ENCODE assay signal across 19 cellular contexts in genomic region chr4:8143392-8144140, GRCh38. TPM values are rescaled to one million over a fixed set of nuclear protein-coding genes. Genes with fewer than 3 reads are reported as not detected.
A peak's percentile ranks its signal among the peaks of the same experiment; 100 is the strongest.
DNase-seq lines count a peak whose midpoint lies in the region; ATAC-seq, FAIRE-seq and TF ChIP-seq lines count a peak whose summit lies in the region.
"Had no signal": no experiment of that assay in that cellular context is flagged by ENCODE, and none has a peak within 500 bp of the region (broad histone marks: within the 10 kb centered on the region; RNA-seq: fewer than 3 reads in every experiment).

No MANE protein-coding gene starts in this region.

- WGBS in psoas muscle, 3 donors, result 32 to 58% (median 41%) methylated on average over 11 of the region's 11 CpGs
- 83 to 91% (median 86%) methylated on average over 9 to 11 of the region's 11 CpGs for WGBS in stomach, 5 donors

- H3K36me3 ChIP-seq in H7 (replicated peaks; ENCODE audit: control insufficient read depth, insufficient read depth, low read length) (no peaks in the 10 kb centered on the region), kidney (ENCODE audit: control insufficient read depth in 1 of 2, insufficient read depth in 2 of 2, low read length in 2 of 2) (no peaks in the 10 kb centered on the region), psoas muscle (ENCODE audit: insufficient read depth in 1 of 2, low read depth in 1 of 2) (peaks cover 0 to 6% of the 10 kb centered on the region in 2 donors), stomach (no peaks in the 10 kb centered on the region)

- H3K27ac ChIP-seq in foreskin keratinocyte (no peak overlapping the region), kidney (ENCODE audit: low read depth in 2 of 2, low read length in 2 of 2) (no peak overlapping the region), psoas muscle (peak overlapping the region; percentile 88), stomach (no peak overlapping the region)
- H3K27ac ChIP-seq: C4-2B, GM23248 had no signal

- H3K4me1 ChIP-seq in foreskin keratinocyte (no peaks in the 10 kb centered on the region), kidney (ENCODE audit: control insufficient read depth in 1 of 2, insufficient read depth in 1 of 2, low read depth in 1 of 2, low read length in 2 of 2) (peaks cover 0 to 2% of the 10 kb centered on the region in 2 donors), psoas muscle (peaks cover 61% of the 10 kb centered on the region), stomach (peaks cover 0 to 41% (median 16%) of the 10 kb centered on the region in 4 donors)

- no peak for TF ChIP-seq POLR2A in stomach (IDR thresholded peaks at IDR 0.05)

- H3K27me3 ChIP-seq in H7 (ENCODE audit: control insufficient read depth, insufficient read depth, low read length), result no peaks in the 10 kb centered on the region; the same call in 1 of the 2 replicates
- peaks cover 37% of the 10 kb centered on the region for H3K27me3 ChIP-seq in foreskin keratinocyte
- H3K27me3 ChIP-seq in psoas muscle (ENCODE audit: insufficient read depth in 3 of 3, low read length in 2 of 3), result no peaks in the 10 kb centered on the region
- H3K27me3 ChIP-seq in stomach, result peaks cover 0 to 28% (median 9%) of the 10 kb centered on the region in 3 donors

- DNase-seq in H7 (peak; percentile 64), foreskin keratinocyte (no peak), kidney (peak; percentile 47), psoas muscle (peak in 1 of 2 donors; percentile 86), ureter (ENCODE audit: low spot score) (no peak), stomach (no peak), H4 (ENCODE audit: low spot score) (no peak)
- DNase-seq: DND-41, HFFc6, Karpas-422, NCI-H1436, NCI-H1930, NCI-H226, NCI-H82, SIG-M5 had no signal

- intact Hi-C loops in kidney (cut with DNase I), result no loop called here
- intact Hi-C loops in psoas muscle (cut with DNase I), result loop anchor here in 1 of 2 donors (2.0 kb wide), 1 partner anchor 19 kb away; no protein-coding TSS in a partner anchor
- intact Hi-C loops in stomach (cut with DNase I; ENCODE audit: low total_unique reads), result no loop called here

- H3K9ac ChIP-seq in kidney (ENCODE audit: low read length in 2 of 2), result no peak overlapping the region
- H3K9ac ChIP-seq: GM23248 had no signal

- TF ChIP-seq CTCF in foreskin keratinocyte (conservative IDR thresholded peaks at IDR 0.05), result no peak
- no peak for TF ChIP-seq CTCF in kidney (IDR thresholded peaks at IDR 0.05; ENCODE audit: borderline replicate concordance, extremely low read depth, insufficient read depth)
- TF ChIP-seq CTCF in psoas muscle (IDR thresholded peaks at IDR 0.05), result no peak
- TF ChIP-seq CTCF in stomach (IDR thresholded peaks at IDR 0.05), result no peak

- H3K4me3 ChIP-seq in H7 (ENCODE audit: insufficient read depth, low read depth, low read length), result no peak overlapping the region
- H3K4me3 ChIP-seq in kidney (ENCODE audit: low read length in 2 of 2), result no peak overlapping the region
- no peak overlapping the region for H3K4me3 ChIP-seq in psoas muscle
- no peak overlapping the region for H3K4me3 ChIP-seq in stomach
- H3K4me3 ChIP-seq: GM23248 had no signal

- no peaks in the 10 kb centered on the region for H3K9me3 ChIP-seq in kidney (ENCODE audit: control insufficient read depth in 1 of 2, low read length in 2 of 2)
- H3K9me3 ChIP-seq in psoas muscle, result no peaks in the 10 kb centered on the region
- H3K9me3 ChIP-seq in stomach, result no peaks in the 10 kb centered on the region

- no peak for TF ChIP-seq EP300 in stomach (IDR thresholded peaks at IDR 0.05)

- no peak for FAIRE-seq in kidney (lab: Jason Lieb, UNC)

- ATAC-seq in foreskin keratinocyte, result peak; percentile 8
- peak; percentile 57 to 70 (median 64) for ATAC-seq in psoas muscle
- ATAC-seq in GM18867 (IDR thresholded peaks at IDR 0.05; ENCODE audit: unreplicated experiment), result no peak

RNA-seq across cellular contexts. Expression of gene ABLIM2, which starts 15.0 kb away (rescaled TPM):
- total RNA-seq in H7 (2014; rRNA removed; shearing (Covaris generic)), result 1.6 and 1.9 TPM in 2 replicates
- total RNA-seq in foreskin keratinocyte, result 0.39 and 0.85 TPM in 2 replicates
- 0.33 and 0.49 TPM in 2 replicates for polyA plus RNA-seq in foreskin keratinocyte
- 23.3 TPM for total RNA-seq in kidney
- polyA plus RNA-seq in kidney (ENCODE audit: insufficient read depth, low read depth, low replicate concordance), result 9.5 TPM
- 100 to 1,000 TPM; 127 to 956 (median 461) TPM for total RNA-seq in psoas muscle
- polyA plus RNA-seq in psoas muscle, result 100 to 1,000 TPM in 2 of 3 donors, 10 to 100 TPM in 1; 82.2 to 295 (median 123) TPM
- total RNA-seq in ureter, result 8.5 TPM
- 10 to 100 TPM in 2 of 5 donors, 1 to 10 TPM in 3; 3.1 to 28.0 (median 9.4) TPM for total RNA-seq in stomach
- polyA plus RNA-seq in stomach, result 1 to 10 TPM; 2.3 to 5.8 (median 2.4) TPM
- total RNA-seq in H4 (2014; rRNA removed; shearing (Covaris generic)), result 0.29 and 0.43 TPM in 2 replicates
- total RNA-seq: GM23248 had no signal
- polyA plus RNA-seq: GM23248 had no signal

RNA-seq across cellular contexts. Expression of gene SH3TC1, which starts 55.5 kb away (rescaled TPM):
- 0.59 and 2.2 TPM in 2 replicates for total RNA-seq in H7 (2014; rRNA removed; shearing (Covaris generic))
- total RNA-seq in foreskin keratinocyte (18.7 and 30.1 TPM in 2 replicates), kidney (127 TPM), psoas muscle (1 to 10 TPM; 4.6 to 7.9 (median 4.9) TPM), ureter (87.0 TPM), stomach (10 to 100 TPM; 22.8 to 96.2 (median 52.5) TPM)
- polyA plus RNA-seq in foreskin keratinocyte (11.2 and 16.7 TPM in 2 replicates), kidney (ENCODE audit: insufficient read depth, low read depth, low replicate concordance) (43.1 TPM), psoas muscle (1 to 10 TPM; 1.9 to 5.0 (median 4.0) TPM), stomach (10 to 100 TPM; 12.0 to 18.2 (median 13.9) TPM)
- 2.2 and 4.5 TPM in 2 replicates for total RNA-seq in H4 (2014; rRNA removed; shearing (Covaris generic))
- total RNA-seq: G401 had no signal

Comparison
In these comparisons a context has a peak if more than half of its experiments do, and no peak if none do; other contexts are left out.
1. DNase-seq: peak in H7 (single experiment) and kidney (single experiment); none in foreskin keratinocyte (0 of 2), ureter (single experiment), stomach (single experiment) and H4 (single experiment).